16 cellular contexts compared by ENCODE assay signal in genomic region chr4:36292551-36293188, GRCh38. TPM values are rescaled to one million over a fixed set of nuclear protein-coding genes. Genes with fewer than 3 reads are reported as not detected.
A peak's percentile ranks its signal among the peaks of the same experiment; 100 is the strongest.
DNase-seq lines count a peak whose midpoint lies in the region; ATAC-seq, FAIRE-seq and TF ChIP-seq lines count a peak whose summit lies in the region.
"Had no signal": no experiment of that assay in that cellular context is flagged by ENCODE, and none has a peak within 500 bp of the region (broad histone marks: within the 10 kb centered on the region; RNA-seq: fewer than 3 reads in every experiment).

No MANE protein-coding gene starts in this region.

- no peaks in the 10 kb centered on the region for H3K9me3 ChIP-seq in neuron (ENCODE audit: low read length)

- H3K9me3 Mint-ChIP-seq in T-helper 2 cell treated with Interferon-gamma antibody and Interleukin-4, amounts not matched to agents 5 μg/mL and 100 μg/mL, for 36 hours: peaks cover 2% of the 10 kb centered on the region

- H3K36me3 ChIP-seq in bronchial epithelial cell (ENCODE audit: control insufficient read depth, insufficient read depth, low read length) (no peaks in the 10 kb centered on the region), neuron (ENCODE audit: insufficient read depth, low read length) (no peaks in the 10 kb centered on the region)

- peaks cover 12% of the 10 kb centered on the region for H3K27me3 Mint-ChIP-seq in T-helper 2 cell treated with Interferon-gamma antibody and Interleukin-4, amounts not matched to agents 5 μg/mL and 100 μg/mL, for 36 hours (ENCODE audit: low read depth)
- H3K27me3 Mint-ChIP-seq: stimulated activated naive CD8-positive, alpha-beta T cell treated with anti-CD3 and anti-CD28 coated beads, Interleukin-15, Interleukin-2, amounts not matched to agents 100 ng/mL and 50 ng/mL, for 24 hours had no signal

- H3K4me3 Mint-ChIP-seq in T-helper 2 cell treated with Interferon-gamma antibody and Interleukin-4, amounts not matched to agents 5 μg/mL and 100 μg/mL, for 36 hours: no peak overlapping the region
- H3K4me3 Mint-ChIP-seq: stimulated activated naive CD8-positive, alpha-beta T cell treated with anti-CD3 and anti-CD28 coated beads, Interleukin-15, Interleukin-2, amounts not matched to agents 100 ng/mL and 50 ng/mL, for 24 hours had no signal

- H3K4me3 ChIP-seq in bronchial epithelial cell (ENCODE audit: low read depth, low read length): no peak overlapping the region
- no peak overlapping the region for H3K4me3 ChIP-seq in neuron (ENCODE audit: low read length)
- H3K4me3 ChIP-seq: skin epidermis had no signal

- DNase-seq in GM18507 (ENCODE audit: extremely low spot score, insufficient read length, low read depth) (no peak), NCI-H1105 treated with DMSO at 0.1 percent for 48 hours (lab: John Stamatoyannopoulos, UW) (peak; percentile 71), bronchial epithelial cell (ENCODE audit: low read depth) (peak; percentile 92), GM03348 (ENCODE audit: low spot score) (no peak), activated gamma-delta T cell treated with Interleukin-2 at 50 U/mL for 16 hours (no peak)
- DNase-seq in T-helper 2 cell treated with Interferon-gamma antibody and Interleukin-4, amounts not matched to agents 5 μg/mL and 100 μg/mL, for 36 hours (ENCODE audit: low spot score): no peak
- DNase-seq: activated CD4-positive, alpha-beta T cell treated with anti-CD3 and anti-CD28 coated beads, Interleukin-2, amount 50 U/mL, for 48 hours; Kasumi-1; NCI-H2029 treated with DMSO at 0.1 percent for 48 hours; NCI-H82; occipital lobe; SIG-M5 had no signal

- H3K27me3 ChIP-seq in bronchial epithelial cell (ENCODE audit: control insufficient read depth, insufficient read depth, low read length): no peaks in the 10 kb centered on the region
- no peaks in the 10 kb centered on the region for H3K27me3 ChIP-seq in neuron (ENCODE audit: insufficient read depth, low read length)

- FAIRE-seq in GM18507 (lab: Jason Lieb, UNC) (peak; percentile 15), bronchial epithelial cell (lab: Jason Lieb, UNC) (no peak)

- peaks cover 5% of the 10 kb centered on the region for H3K36me3 Mint-ChIP-seq in T-helper 2 cell treated with Interferon-gamma antibody and Interleukin-4, amounts not matched to agents 5 μg/mL and 100 μg/mL, for 36 hours (ENCODE audit: low read depth)

- peak overlapping the region; percentile 74 for H2AFZ ChIP-seq in neuron (ENCODE audit: low read depth, low read length)

- H3K27ac Mint-ChIP-seq in T-helper 2 cell treated with Interferon-gamma antibody and Interleukin-4, amounts not matched to agents 5 μg/mL and 100 μg/mL, for 36 hours: no peak overlapping the region
- H3K27ac Mint-ChIP-seq: stimulated activated naive CD8-positive, alpha-beta T cell treated with anti-CD3 and anti-CD28 coated beads, Interleukin-15, Interleukin-2, amounts not matched to agents 100 ng/mL and 50 ng/mL, for 24 hours had no signal

- H3K4me1 ChIP-seq in neuron (ENCODE audit: insufficient read depth, low read length): peaks cover 11% of the 10 kb centered on the region

- peaks cover 27% of the 10 kb centered on the region for H3K4me1 Mint-ChIP-seq in T-helper 2 cell treated with Interferon-gamma antibody and Interleukin-4, amounts not matched to agents 5 μg/mL and 100 μg/mL, for 36 hours (ENCODE audit: low read depth)

- no peak for TF ChIP-seq CTCF in bronchial epithelial cell (IDR thresholded peaks at IDR 0.05; ENCODE audit: insufficient read depth, low read length, severe bottlenecking)

- ATAC-seq in HG03520 (IDR thresholded peaks at IDR 0.05; ENCODE audit: unreplicated experiment): no peak

RNA-seq across cellular contexts. Expression of gene DTHD1, which starts 11.3 kb away (rescaled TPM):
- under 0.01 TPM in 2 replicates for total RNA-seq in bronchial epithelial cell

RNA-seq across cellular contexts. Expression of gene ARAP2, which starts 48.4 kb away (rescaled TPM):
- total RNA-seq in bronchial epithelial cell: 46.3 and 62.9 TPM in 2 replicates

Comparison
In these comparisons a context has a peak if more than half of its experiments do, and no peak if none do; other contexts are left out.
1. DNase-seq: peak in NCI-H1105 treated with DMSO at 0.1 percent for 48 hours (single experiment) and bronchial epithelial cell (single experiment); none in GM18507 (single experiment), T-helper 2 cell treated with Interferon-gamma antibody and Interleukin-4, amounts not matched to agents 5 μg/mL and 100 μg/mL, for 36 hours (single experiment), GM03348 (single experiment) and activated gamma-delta T cell treated with Interleukin-2 at 50 U/mL for 16 hours (single experiment).